8 cellular contexts compared by ENCODE assay signal in genomic region chr19:42325308-42325895, GRCh38. TPM values are rescaled to one million over a fixed set of nuclear protein-coding genes. Genes with fewer than 3 reads are reported as not detected.
DNase-seq lines count a peak whose midpoint lies in the region; ATAC-seq, FAIRE-seq and TF ChIP-seq lines count a peak whose summit lies in the region.

Gene MEGF8, plus strand, starts transcription at chr19:42325635. Its CDS starts 609 bp downstream, at chr19:42326244.

- H3K9me3 ChIP-seq in NT2/D1 (ENCODE audit: insufficient read depth, low read length) (no peaks in the 10 kb centered on the region), mesodermal cell (ENCODE audit: control insufficient read depth, low read length) (no peaks in the 10 kb centered on the region)

- peak within 1 kb of the TSS; percentile 90 for H3K9ac ChIP-seq in NT2/D1 (ENCODE audit: insufficient read length, low read depth)

- FAIRE-seq in endometrium (lab: Jason Lieb, UNC), result peak; percentile 98

- no peaks in the 10 kb centered on the region for H3K36me3 ChIP-seq in NT2/D1 (ENCODE audit: insufficient read depth, insufficient read length, low read length)
- H3K36me3 ChIP-seq in mesodermal cell (ENCODE audit: control insufficient read depth, insufficient read depth, low read length), result no peaks in the 10 kb centered on the region

- H3K4me3 Mint-ChIP-seq in Calu3 (ENCODE audit: low read depth, unreplicated experiment), result peak within 1 kb of the TSS; percentile 84

- WGBS in mesodermal cell (ENCODE audit: insufficient coverage in 2 of 2), 2 experiments, result 0 to 1% methylated on average over 18 to 36 of the region's 45 CpGs

- H3K9me3 Mint-ChIP-seq in Calu3 (ENCODE audit: low read depth, unreplicated experiment), result no peaks in the 10 kb centered on the region

- peak within 1 kb of the TSS; percentile 69 for H3K27ac Mint-ChIP-seq in Calu3 (ENCODE audit: unreplicated experiment)

- no peak for TF ChIP-seq CTCF in Calu3 (IDR thresholded peaks at IDR 0.05; ENCODE audit: unreplicated experiment)

- H3K27me3 ChIP-seq in NT2/D1 (ENCODE audit: insufficient read depth, insufficient read length), result peaks cover 32% of the 10 kb centered on the region

- H3K4me3 ChIP-seq in NT2/D1 (ENCODE audit: insufficient read length, low read depth), result peak within 1 kb of the TSS; percentile 84
- H3K4me3 ChIP-seq in mesodermal cell (ENCODE audit: extremely low read depth, insufficient read depth, low read length, poor library complexity, severe bottlenecking), result peak within 1 kb of the TSS; percentile 99

- H3K4me1 ChIP-seq in NT2/D1 (ENCODE audit: insufficient read depth, insufficient read length), result peaks cover 5% of the 10 kb centered on the region
- peaks cover 8% of the 10 kb centered on the region for H3K4me1 ChIP-seq in mesodermal cell (ENCODE audit: control insufficient read depth, insufficient read depth, low read length, poor library complexity, severe bottlenecking)

- H3K4me1 Mint-ChIP-seq in Calu3 (ENCODE audit: low read depth, unreplicated experiment), result peaks cover 29% of the 10 kb centered on the region

- CTCF ChIA-PET in Calu3 (lab: Charles Lee), result no interaction called here

- DNase-seq in Calu3, result peak; percentile 99
- DNase-seq in HUDEP-2 (lab: John Stamatoyannopoulos, UW; ENCODE audit: unreplicated experiment in 76 of 76), result peak; percentile 83 to 100 (median 99)
- DNase-seq in NT2/D1 (ENCODE audit: low read depth, low spot score), result peak; percentile 96
- peak; percentile 97 for DNase-seq in activated CD8-positive, alpha-beta memory T cell treated with anti-CD3 and anti-CD28 coated beads, Interleukin-2, amount 50 U/mL, for 4 hours
- peak; percentile 96 to 98 for DNase-seq in stimulated activated CD8-positive, alpha-beta memory T cell treated with anti-CD3 and anti-CD28 coated beads, Interleukin-15, amount 100 ng/mL, for 4 hours (ENCODE audit: low read depth in 2 of 2)

- peak; percentile 83 for ATAC-seq in GM21381 (IDR thresholded peaks at IDR 0.05; ENCODE audit: unreplicated experiment)

- BruUV-seq in Calu3 (replicated peaks; lab: Mats Ljungman, UMichigan), result no TSS peak

- peaks cover 38% of the 10 kb centered on the region for H3K27me3 Mint-ChIP-seq in Calu3 (ENCODE audit: unreplicated experiment)

- peaks cover 18% of the 10 kb centered on the region for H3K36me3 Mint-ChIP-seq in Calu3 (ENCODE audit: insufficient read depth, unreplicated experiment)

- peak within 1 kb of the TSS; percentile 41 for H3K27ac ChIP-seq in mesodermal cell (ENCODE audit: low read depth, low read length, severe bottlenecking)

- intact Hi-C loops in Calu3 (cut with micrococcal nuclease; ENCODE audit: unreplicated experiment), result loop anchor here (1.0 to 10.0 kb wide), 2 partner anchors 81 to 221 kb away; no protein-coding TSS in a partner anchor

RNA-seq across cellular contexts. Expression of gene MEGF8, which starts in this region (rescaled TPM):
- 32.0 and 35.0 TPM in 2 replicates for total RNA-seq in Calu3 (2022)
- 31.7 TPM for polyA plus RNA-seq in mesodermal cell (2013, experiment 1 of 2)
- 26.1 TPM for polyA plus RNA-seq in mesodermal cell (2013, experiment 2 of 2)

Comparison
In these comparisons a context has a peak if more than half of its experiments do, and no peak if none do; other contexts are left out.
1. Peak in every context shown above with its lines: DNase-seq, ATAC-seq, H3K4me3 ChIP-seq and H3K27ac ChIP-seq.